Comparison of ENCODE assay signal across 16 cellular contexts in the genomic region with DNA sequence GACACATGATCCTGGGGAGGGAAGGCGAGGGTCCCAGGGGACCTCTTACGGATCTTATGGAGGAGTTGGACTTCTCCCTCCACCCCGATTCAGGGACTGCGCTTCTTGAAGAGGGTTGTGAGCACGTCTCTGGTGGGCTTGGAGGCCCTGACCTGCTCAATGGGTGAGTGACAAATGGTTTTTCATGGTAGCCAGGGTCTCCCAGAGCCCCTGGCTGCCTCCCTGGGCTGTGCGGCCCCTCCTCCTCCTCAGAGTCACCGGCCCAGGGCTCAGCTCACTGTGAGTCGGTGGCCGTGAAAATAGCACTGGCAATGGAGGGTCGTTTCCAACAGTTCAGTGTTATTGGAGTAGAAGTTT.
"Had no signal": no experiment of that assay in that cellular context is flagged by ENCODE, and none has a peak within 500 bp of the region (broad histone marks: within the 10 kb centered on the region; RNA-seq: fewer than 3 reads in every experiment).

No MANE protein-coding gene starts in this region.

- ATAC-seq: activated T-helper 17 cell treated with anti-CD3 and anti-CD28 coated beads, Interleukin-2, amount 50 U/mL, for 72 hours; lower lobe of right lung; upper lobe of right lung had no signal

- H3K36me3 ChIP-seq: ascending aorta, breast epithelium, lower lobe of right lung, upper lobe of right lung had no signal

- DNase-seq: activated CD4-positive, alpha-beta T cell treated with anti-CD3 and anti-CD28 coated beads, Interleukin-2, amount 50 U/mL, for 48 hours; activated naive CD4-positive, alpha-beta T cell treated with Interleukin-2 at 50 U/mL for 16 hours; cerebellar nuclear complex; foreskin melanocyte; immature natural killer cell; lower lobe of right lung; midbrain; stimulated activated CD4-positive, alpha-beta T cell treated with anti-CD3 and anti-CD28 coated beads, Interleukin-4, amount 100 ng/mL, for 4 hours; stimulated activated CD8-positive, alpha-beta memory T cell treated with anti-CD3 and anti-CD28 coated beads, Interleukin-4, amount 100 ng/mL, for 48 hours; T-helper 1 cell; upper lobe of right lung had no signal

- H3K4me1 ChIP-seq: breast epithelium had no signal

- H3K27me3 ChIP-seq: ascending aorta, breast epithelium, upper lobe of right lung had no signal

- H3K9me3 ChIP-seq: ascending aorta, breast epithelium, lower lobe of right lung, upper lobe of right lung had no signal

- H3K4me3 ChIP-seq: ascending aorta, breast epithelium, lower lobe of right lung, skin epidermis, upper lobe of right lung had no signal

- H3K27ac ChIP-seq: ascending aorta, breast epithelium, epithelial cell of prostate, lower lobe of right lung, skin epidermis, upper lobe of right lung had no signal
